In the genomic region with DNA sequence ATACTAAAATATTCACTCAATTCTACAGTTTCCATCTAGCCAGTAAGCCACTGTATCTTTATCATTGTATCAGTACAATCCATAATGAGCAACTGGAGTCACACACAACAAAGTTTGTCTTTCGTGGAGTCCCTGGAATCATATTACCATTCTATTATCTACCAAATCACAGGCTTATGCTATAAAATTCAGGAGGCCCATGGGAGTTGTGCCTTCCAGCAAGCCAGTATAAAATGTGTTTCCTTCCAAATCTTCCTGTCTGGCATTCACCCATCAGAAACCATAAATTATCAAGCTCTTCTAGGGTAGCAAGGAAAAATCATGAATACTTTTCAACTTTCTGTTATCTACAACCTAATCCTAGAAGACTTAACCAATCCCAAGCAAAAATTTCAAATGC, we compare ENCODE assay signal across 21 cellular contexts.
DNase-seq lines count a peak whose midpoint lies in the region; ATAC-seq and TF ChIP-seq lines count a peak whose summit lies in the region.
"Had no signal": no experiment of that assay in that cellular context is flagged by ENCODE, and none has a peak within 500 bp of the region (broad histone marks: within the 10 kb centered on the region; RNA-seq: fewer than 3 reads in every experiment).

No MANE protein-coding gene starts in this region.

- ATAC-seq in PC-3 (peak; percentile 29; the same call in 1 of the 2 replicates), HG02981 (IDR thresholded peaks at IDR 0.05; ENCODE audit: unreplicated experiment) (no peak), HG02610 (IDR thresholded peaks at IDR 0.05; ENCODE audit: unreplicated experiment) (no peak)

- no peaks in the 10 kb centered on the region for H3K79me2 ChIP-seq in PC-3 (ENCODE audit: low read length)

- H2AFZ ChIP-seq in PC-3 (ENCODE audit: low read length), result no peak overlapping the region

- no peaks in the 10 kb centered on the region for H3K9me3 ChIP-seq in PC-3 (ENCODE audit: low read length)
- H3K9me3 ChIP-seq: BE2C, Peyer's patch had no signal

- no peaks in the 10 kb centered on the region for H4K20me1 ChIP-seq in PC-3 (ENCODE audit: low read length)

- DNase-seq in M059J (ENCODE audit: low read depth) (peak; percentile 12), PC-3 (no peak), left kidney (ENCODE audit: low read depth, low spot score) (peak; percentile 24), kidney tubule cell (ENCODE audit: low spot score) (no peak)
- DNase-seq: BE2C, DMS53, EL, H7, HFFc6, KG1, NCI-H1105, NCI-H146, NCI-H2029, NCI-H510A, NCI-H748 treated with DMSO at 0.1 percent for 48 hours, Peyer's patch, T-helper 1 cell had no signal

- no peaks in the 10 kb centered on the region for H3K9me2 ChIP-seq in PC-3 (replicated peaks; ENCODE audit: low read length)

- no peaks in the 10 kb centered on the region for H3K4me1 ChIP-seq in PC-3 (ENCODE audit: insufficient read depth, low read length)
- H3K4me1 ChIP-seq: BE2C, Peyer's patch had no signal

- CTCF ChIA-PET in PC-3 (lab: Charles Lee), result no interaction called here

- intact Hi-C loops in PC-3 (cut with micrococcal nuclease), result no loop called here

- no peak overlapping the region for H3K4me3 ChIP-seq in PC-3 (ENCODE audit: low read length)
- H3K4me3 ChIP-seq: Peyer's patch had no signal

- POLR2A ChIA-PET in PC-3 (lab: Charles Lee; ENCODE audit: unreplicated experiment), result no interaction called here

- TF ChIP-seq CTCF in 22Rv1 (IDR thresholded peaks at IDR 0.05) (no peak), PC-3 (conservative IDR thresholded peaks at IDR 0.05; ENCODE audit: low read depth, low read length) (no peak)

- no peaks in the 10 kb centered on the region for H3K36me3 ChIP-seq in PC-3 (ENCODE audit: low read depth, low read length)
- H3K36me3 ChIP-seq: BE2C, Peyer's patch had no signal

- no peak overlapping the region for H3K9ac ChIP-seq in PC-3 (ENCODE audit: low read length)

- no peaks in the 10 kb centered on the region for H3F3A ChIP-seq in PC-3 (ENCODE audit: low read length, unreplicated experiment)

- H3K4me2 ChIP-seq in PC-3 (ENCODE audit: low read length), result no peak overlapping the region

- BruUV-seq in PC-3 (replicated peaks; lab: Mats Ljungman, UMichigan), result no TSS peak

- H3K27ac ChIP-seq in 22Rv1, result 0 out of 2 replicates have a peak overlapping the region, but pooled peaks have one; percentile 14
- no peak overlapping the region for H3K27ac ChIP-seq in PC-3 (ENCODE audit: low read length)
- H3K27ac ChIP-seq: HL-60, Peyer's patch had no signal

- no peaks in the 10 kb centered on the region for H3K27me3 ChIP-seq in PC-3 (ENCODE audit: low read length)
- H3K27me3 ChIP-seq: BE2C, Peyer's patch had no signal

Comparison
In these comparisons a context has a peak if more than half of its experiments do, and no peak if none do; other contexts are left out.
1. DNase-seq: peak in M059J (single experiment) and left kidney (single experiment); none in PC-3 (single experiment) and kidney tubule cell (single experiment).